ENCODE assay signal across 21 cellular contexts in genomic region chr18:13520306-13520705, GRCh38.
DNase-seq lines count a peak whose midpoint lies in the region; ATAC-seq and TF ChIP-seq lines count a peak whose summit lies in the region.
"Had no signal": no experiment of that assay in that cellular context is flagged by ENCODE, and none has a peak within 500 bp of the region (broad histone marks: within the 10 kb centered on the region; RNA-seq: fewer than 3 reads in every experiment).

No MANE protein-coding gene starts in this region.

- peak overlapping the region; percentile 7 for H3K27ac Mint-ChIP-seq in memory B cell
- H3K27ac Mint-ChIP-seq in activated T-helper 1 cell treated with anti-CD3 and anti-CD28 coated beads, Interleukin-12 subunit alpha, Interleukin-12 subunit beta, Interleukin-2, Interleukin-4 antibody, amounts not matched to agents 30 ng/mL and 10 ng/mL and 1 ng/mL, durations not matched to agents 14 hours and 24 hours and 36 hours = no peak overlapping the region
- H3K27ac Mint-ChIP-seq: activated CD4-positive, alpha-beta memory T cell treated with anti-CD3 and anti-CD28 coated beads, Interleukin-2, amount 10 ng/mL, durations not matched to agents 7 days and 5 days; activated naive CD4-positive, alpha-beta T cell treated with anti-CD3 and anti-CD28 coated beads, Interleukin-2, amount 50 U/mL, for 24 hours; CD4-positive, alpha-beta T cell; stimulated activated naive CD8-positive, alpha-beta T cell treated with anti-CD3 and anti-CD28 coated beads, Interleukin-15, amount 100 ng/mL, for 72 hours; WTC11 had no signal

- DNase-seq in COLO668 (lab: John Stamatoyannopoulos, UW; ENCODE audit: unreplicated experiment) = peak; percentile 46
- DNase-seq in memory B cell (ENCODE audit: low spot score in 2 of 2) = no peak
- no peak for DNase-seq in stomach
- DNase-seq in stimulated activated CD4-positive, alpha-beta T cell treated with anti-CD3 and anti-CD28 coated beads, Interleukin-4, amount 100 ng/mL, for 1 hour = no peak
- no peak for DNase-seq in kidney glomerular epithelial cell (lab: John Stamatoyannopoulos, UW)
- DNase-seq in activated T-helper 1 cell treated with anti-CD3 and anti-CD28 coated beads, Interleukin-12 subunit alpha, Interleukin-12 subunit beta, Interleukin-2, Interleukin-4 antibody, amounts not matched to agents 30 ng/mL and 10 ng/mL and 1 ng/mL, durations not matched to agents 14 hours and 24 hours and 36 hours (ENCODE audit: low spot score) = no peak
- DNase-seq in hippocampal formation (lab: John Stamatoyannopoulos, UW) = no peak
- DNase-seq: ACHN; activated CD4-positive, alpha-beta memory T cell treated with anti-CD3 and anti-CD28 coated beads, Interleukin-2, amount 10 ng/mL, durations not matched to agents 7 days and 5 days; activated T-cell treated with anti-CD3 and anti-CD28 coated beads, Interleukin-2, amount 50 U/mL, for 4 hours; CD4-positive, alpha-beta T cell; DMS53; HCEC 1CT; NCI-H1417; NCI-H748 treated with DMSO at 0.1 percent for 48 hours; OCI-M1; stimulated activated naive CD8-positive, alpha-beta T cell treated with anti-CD3 and anti-CD28 coated beads, Interleukin-15, amount 100 ng/mL, for 72 hours had no signal

- intact Hi-C loops in stomach (cut with DNase I; ENCODE audit: low total_unique reads) = loop anchor here (10.0 kb wide), 1 partner anchor 306 kb away; the partner anchor contains the start of gene LDLRAD4
- intact Hi-C loops in activated T-helper 1 cell treated with anti-CD3 and anti-CD28 coated beads, Interleukin-12 subunit alpha, Interleukin-12 subunit beta, Interleukin-2, Interleukin-4 antibody, amounts not matched to agents 30 ng/mL and 10 ng/mL and 1 ng/mL, durations not matched to agents 14 hours and 24 hours and 36 hours (cut with micrococcal nuclease) = no loop called here

- H3K4me3 ChIP-seq in gastroesophageal sphincter = no peak overlapping the region
- no peak overlapping the region for H3K4me3 ChIP-seq in stomach

- H3K36me3 ChIP-seq in gastroesophageal sphincter (peaks cover 0 to 15% of the 10 kb centered on the region in 2 donors), stomach (peaks cover 0 to 7% (median 0%) of the 10 kb centered on the region in 4 donors)

- H3K27ac ChIP-seq in gastroesophageal sphincter = peak overlapping the region in 2 of 4 donors; percentile 30 to 61
- peak overlapping the region in 4 of 5 donors; percentile 10 to 66 (median 26) for H3K27ac ChIP-seq in stomach
- H3K27ac ChIP-seq: neutrophil had no signal

- no peak overlapping the region for H3K4me3 Mint-ChIP-seq in memory B cell
- no peak overlapping the region for H3K4me3 Mint-ChIP-seq in activated T-helper 1 cell treated with anti-CD3 and anti-CD28 coated beads, Interleukin-12 subunit alpha, Interleukin-12 subunit beta, Interleukin-2, Interleukin-4 antibody, amounts not matched to agents 30 ng/mL and 10 ng/mL and 1 ng/mL, durations not matched to agents 14 hours and 24 hours and 36 hours
- H3K4me3 Mint-ChIP-seq: activated CD4-positive, alpha-beta memory T cell treated with anti-CD3 and anti-CD28 coated beads, Interleukin-2, amount 10 ng/mL, durations not matched to agents 7 days and 5 days; activated naive CD4-positive, alpha-beta T cell treated with anti-CD3 and anti-CD28 coated beads, Interleukin-2, amount 50 U/mL, for 24 hours; activated T-cell treated with anti-CD3 and anti-CD28 coated beads, Interleukin-2, amount 50 U/mL, for 4 hours; CD4-positive, alpha-beta T cell; stimulated activated naive CD8-positive, alpha-beta T cell treated with anti-CD3 and anti-CD28 coated beads, Interleukin-15, amount 100 ng/mL, for 72 hours; WTC11 had no signal

- H3K9me3 Mint-ChIP-seq in memory B cell = peaks cover 4% of the 10 kb centered on the region
- peaks cover 5% of the 10 kb centered on the region for H3K9me3 Mint-ChIP-seq in activated T-helper 1 cell treated with anti-CD3 and anti-CD28 coated beads, Interleukin-12 subunit alpha, Interleukin-12 subunit beta, Interleukin-2, Interleukin-4 antibody, amounts not matched to agents 30 ng/mL and 10 ng/mL and 1 ng/mL, durations not matched to agents 14 hours and 24 hours and 36 hours
- H3K9me3 Mint-ChIP-seq: activated naive CD4-positive, alpha-beta T cell treated with anti-CD3 and anti-CD28 coated beads, Interleukin-2, amount 50 U/mL, for 24 hours; activated T-cell treated with anti-CD3 and anti-CD28 coated beads, Interleukin-2, amount 50 U/mL, for 4 hours; CD4-positive, alpha-beta T cell had no signal

- H3K4me1 Mint-ChIP-seq in memory B cell = peaks cover 4% of the 10 kb centered on the region
- peaks cover 2% of the 10 kb centered on the region for H3K4me1 Mint-ChIP-seq in activated T-helper 1 cell treated with anti-CD3 and anti-CD28 coated beads, Interleukin-12 subunit alpha, Interleukin-12 subunit beta, Interleukin-2, Interleukin-4 antibody, amounts not matched to agents 30 ng/mL and 10 ng/mL and 1 ng/mL, durations not matched to agents 14 hours and 24 hours and 36 hours (ENCODE audit: low read depth)
- H3K4me1 Mint-ChIP-seq: activated CD4-positive, alpha-beta memory T cell treated with anti-CD3 and anti-CD28 coated beads, Interleukin-2, amount 10 ng/mL, durations not matched to agents 7 days and 5 days had no signal

- H3K4me1 ChIP-seq in gastroesophageal sphincter (peaks cover 0 to 7% (median 0%) of the 10 kb centered on the region in 3 donors), stomach (no peaks in the 10 kb centered on the region)

- ATAC-seq in gastroesophageal sphincter (peak; percentile 80), memory B cell (ENCODE audit: low read depth) (no peak)
- ATAC-seq: activated T-cell treated with anti-CD3 and anti-CD28 coated beads, Interleukin-2, amount 50 U/mL, for 4 hours; stimulated activated naive CD8-positive, alpha-beta T cell treated with anti-CD3 and anti-CD28 coated beads, Interleukin-15, amount 100 ng/mL, for 72 hours; WTC11 had no signal

- TF ChIP-seq POLR2A in gastroesophageal sphincter (IDR thresholded peaks at IDR 0.05) = no peak
- TF ChIP-seq POLR2A in stomach (IDR thresholded peaks at IDR 0.05) = no peak

- TF ChIP-seq EP300 in gastroesophageal sphincter (IDR thresholded peaks at IDR 0.05) (no peak), stomach (IDR thresholded peaks at IDR 0.05) (no peak)

- 58% methylated on average over 5 of the region's 6 CpGs; no CpG with 5 or more reads in 1 of the 2 donors for WGBS in gastroesophageal sphincter (ENCODE audit: low coverage in 1 of 2), 2 donors
- 66 to 77% (median 73%) methylated on average over 6 of the region's 6 CpGs for WGBS in stomach, 5 donors

- H3K36me3 Mint-ChIP-seq in memory B cell = peaks cover 16% of the 10 kb centered on the region
- peaks cover 16% of the 10 kb centered on the region for H3K36me3 Mint-ChIP-seq in activated T-helper 1 cell treated with anti-CD3 and anti-CD28 coated beads, Interleukin-12 subunit alpha, Interleukin-12 subunit beta, Interleukin-2, Interleukin-4 antibody, amounts not matched to agents 30 ng/mL and 10 ng/mL and 1 ng/mL, durations not matched to agents 14 hours and 24 hours and 36 hours (ENCODE audit: low read depth)

- TF ChIP-seq CTCF in gastroesophageal sphincter (IDR thresholded peaks at IDR 0.05) = no peak
- no peak for TF ChIP-seq CTCF in stomach (IDR thresholded peaks at IDR 0.05)

- no peaks in the 10 kb centered on the region for H3K27me3 Mint-ChIP-seq in memory B cell
- peaks cover 2% of the 10 kb centered on the region for H3K27me3 Mint-ChIP-seq in activated T-helper 1 cell treated with anti-CD3 and anti-CD28 coated beads, Interleukin-12 subunit alpha, Interleukin-12 subunit beta, Interleukin-2, Interleukin-4 antibody, amounts not matched to agents 30 ng/mL and 10 ng/mL and 1 ng/mL, durations not matched to agents 14 hours and 24 hours and 36 hours (ENCODE audit: insufficient read depth)
- H3K27me3 Mint-ChIP-seq: activated CD4-positive, alpha-beta memory T cell treated with anti-CD3 and anti-CD28 coated beads, Interleukin-2, amount 10 ng/mL, durations not matched to agents 7 days and 5 days; activated naive CD4-positive, alpha-beta T cell treated with anti-CD3 and anti-CD28 coated beads, Interleukin-2, amount 50 U/mL, for 24 hours; CD4-positive, alpha-beta T cell; stimulated activated naive CD8-positive, alpha-beta T cell treated with anti-CD3 and anti-CD28 coated beads, Interleukin-15, amount 100 ng/mL, for 72 hours had no signal

- peaks cover 0 to 5% (median 0%) of the 10 kb centered on the region in 3 donors for H3K9me3 ChIP-seq in gastroesophageal sphincter
- peaks cover 0 to 14% (median 0%) of the 10 kb centered on the region in 4 donors for H3K9me3 ChIP-seq in stomach
- H3K9me3 ChIP-seq: neutrophil had no signal

- H3K27me3 ChIP-seq in gastroesophageal sphincter = no peaks in the 10 kb centered on the region
- no peaks in the 10 kb centered on the region for H3K27me3 ChIP-seq in stomach
- H3K27me3 ChIP-seq: neutrophil had no signal
